18 cellular contexts compared by ENCODE assay signal in genomic region chr11:284081-285020, GRCh38. TPM values are rescaled to one million over a fixed set of nuclear protein-coding genes. Genes with fewer than 3 reads are reported as not detected.
DNase-seq lines count a peak whose midpoint lies in the region; ATAC-seq, FAIRE-seq and TF ChIP-seq lines count a peak whose summit lies in the region.
"Had no signal": no experiment of that assay in that cellular context is flagged by ENCODE, and none has a peak within 500 bp of the region (broad histone marks: within the 10 kb centered on the region; RNA-seq: fewer than 3 reads in every experiment).

No MANE protein-coding gene starts in this region.

- DNase-seq in activated CD4-positive, alpha-beta T cell treated with anti-CD3 and anti-CD28 coated beads for 1 hour: peak; percentile 9
- no peak for DNase-seq in activated CD4-positive, alpha-beta T cell treated with anti-CD3 and anti-CD28 coated beads for 4 hours
- DNase-seq in RWPE2 (ENCODE audit: low spot score) (peak; percentile 55), kidney (peak; percentile 65), posterior cingulate gyrus (peak in 6 of 10 donors; percentile 4 to 80 (median 40)), BE2C (no peak), germinal center (ENCODE audit: low spot score) (no peak)
- DNase-seq: activated B cell treated with CpG ODN at 0.5 μM for 24 hours; brain microvascular endothelial cell; effector memory CD8-positive, alpha-beta T cell; foreskin keratinocyte; naive B cell; NCI-H1048; SW 1271 had no signal

- H3K36me3 ChIP-seq in RWPE2 (ENCODE audit: low read depth) (no peaks in the 10 kb centered on the region), kidney (ENCODE audit: control insufficient read depth in 1 of 2, insufficient read depth in 2 of 2, low read length in 2 of 2) (no peaks in the 10 kb centered on the region), BE2C (no peaks in the 10 kb centered on the region)
- H3K36me3 ChIP-seq: brain microvascular endothelial cell had no signal

- intact Hi-C loops in kidney (cut with DNase I) (no loop called here), posterior cingulate gyrus (cut with DNase I) (no loop called here)

- no peak for FAIRE-seq in kidney (lab: Jason Lieb, UNC)
- FAIRE-seq: A204.1 had no signal

- ATAC-seq in RWPE2 (ENCODE audit: low read depth): no peak
- no peak for ATAC-seq in GM21717 (IDR thresholded peaks at IDR 0.05; ENCODE audit: unreplicated experiment)
- ATAC-seq: activated T-helper 17 cell treated with anti-CD3 and anti-CD28 coated beads, Interleukin-2, amount 50 U/mL, for 72 hours; effector memory CD8-positive, alpha-beta T cell; foreskin keratinocyte had no signal

- no peaks in the 10 kb centered on the region for H3K9me3 ChIP-seq in RWPE2 (ENCODE audit: severe bottlenecking)
- H3K9me3 ChIP-seq in kidney (ENCODE audit: control insufficient read depth in 1 of 2, low read length in 2 of 2): no peaks in the 10 kb centered on the region
- H3K9me3 ChIP-seq in BE2C: no peaks in the 10 kb centered on the region

- H3K4me1 ChIP-seq in RWPE2 (ENCODE audit: insufficient read depth, poor library complexity, severe bottlenecking) (no peaks in the 10 kb centered on the region), kidney (ENCODE audit: control insufficient read depth in 1 of 2, insufficient read depth in 1 of 2, low read depth in 1 of 2, low read length in 2 of 2) (peaks cover 0 to 16% of the 10 kb centered on the region in 2 donors), BE2C (no peaks in the 10 kb centered on the region)
- H3K4me1 ChIP-seq: foreskin keratinocyte had no signal

- TF ChIP-seq CTCF in RWPE2 (IDR thresholded peaks at IDR 0.05; ENCODE audit: poor library complexity, severe bottlenecking): no peak
- no peak for TF ChIP-seq CTCF in kidney (IDR thresholded peaks at IDR 0.05; ENCODE audit: borderline replicate concordance, extremely low read depth, insufficient read depth)
- TF ChIP-seq CTCF in BE2C (IDR thresholded peaks at IDR 0.05; ENCODE audit: low read depth, low read length): no peak

- peaks cover 45% of the 10 kb centered on the region for H3K27me3 ChIP-seq in RWPE2 (ENCODE audit: insufficient read depth, poor library complexity, severe bottlenecking)
- peaks cover 44% of the 10 kb centered on the region for H3K27me3 ChIP-seq in BE2C

- H3K4me3 ChIP-seq in RWPE2 (ENCODE audit: severe bottlenecking): no peak overlapping the region
- no peak overlapping the region for H3K4me3 ChIP-seq in kidney (ENCODE audit: low read length in 2 of 2)
- no peak overlapping the region for H3K4me3 ChIP-seq in BE2C (ENCODE audit: low read depth, low read length)

- H3K27ac ChIP-seq in RWPE2 (ENCODE audit: poor library complexity, severe bottlenecking): no peak overlapping the region
- no peak overlapping the region for H3K27ac ChIP-seq in kidney (ENCODE audit: low read depth in 2 of 2, low read length in 2 of 2)
- H3K27ac ChIP-seq: brain microvascular endothelial cell, foreskin keratinocyte had no signal

- H3K9ac ChIP-seq in kidney (ENCODE audit: low read length in 2 of 2): no peak overlapping the region

RNA-seq across cellular contexts. Expression of gene PGGHG, which starts 4.6 kb away (rescaled TPM):
- total RNA-seq in kidney: 64.1 TPM
- polyA plus RNA-seq in kidney (ENCODE audit: insufficient read depth, low read depth, low replicate concordance): 16.1 TPM
- 0.51 TPM for polyA plus RNA-seq in BE2C (2012; ENCODE audit: insufficient read depth, insufficient read length, low read depth)

RNA-seq across cellular contexts. Expression of gene NLRP6, which starts 6.1 kb away (rescaled TPM):
- total RNA-seq in kidney: 1.6 TPM
- polyA plus RNA-seq in kidney (ENCODE audit: insufficient read depth, low read depth, low replicate concordance): 0.32 TPM
- not detected for polyA plus RNA-seq in BE2C (2012; ENCODE audit: insufficient read depth, insufficient read length, low read depth)
- total RNA-seq: foreskin keratinocyte, skeletal muscle tissue had no signal
- polyA plus RNA-seq: foreskin keratinocyte had no signal

RNA-seq across cellular contexts. Expression of gene IFITM5, which starts 15.0 kb away (rescaled TPM):
- total RNA-seq in kidney: not detected
- polyA plus RNA-seq in kidney (ENCODE audit: insufficient read depth, low read depth, low replicate concordance): not detected
- polyA plus RNA-seq in BE2C (2012; ENCODE audit: insufficient read depth, insufficient read length, low read depth): not detected
- total RNA-seq: activated B cell treated with CpG ODN at 0.5 μM for 24 hours; activated T-helper 17 cell treated with anti-CD3 and anti-CD28 coated beads, Interleukin-2, amount 50 U/mL, for 72 hours; foreskin keratinocyte; skeletal muscle tissue had no signal
- polyA plus RNA-seq: foreskin keratinocyte had no signal

RNA-seq across cellular contexts. Expression of gene IFITM2, which starts 23.3 kb away (rescaled TPM):
- 1,111 TPM for total RNA-seq in kidney
- polyA plus RNA-seq in kidney (ENCODE audit: insufficient read depth, low read depth, low replicate concordance): 814 TPM
- polyA plus RNA-seq in BE2C (2012; ENCODE audit: insufficient read depth, insufficient read length, low read depth): 5.4 TPM

RNA-seq across cellular contexts. Expression of gene IFITM1, which starts 29.5 kb away (rescaled TPM):
- total RNA-seq in kidney: 440 TPM
- 248 TPM for polyA plus RNA-seq in kidney (ENCODE audit: insufficient read depth, low read depth, low replicate concordance)
- polyA plus RNA-seq in BE2C (2012; ENCODE audit: insufficient read depth, insufficient read length, low read depth): not detected

Comparison
In these comparisons a context has a peak if more than half of its experiments do, and no peak if none do; other contexts are left out.
1. DNase-seq: peak in activated CD4-positive, alpha-beta T cell treated with anti-CD3 and anti-CD28 coated beads for 1 hour (single experiment), RWPE2 (single experiment), kidney (single experiment) and posterior cingulate gyrus (6 of 10); none in activated CD4-positive, alpha-beta T cell treated with anti-CD3 and anti-CD28 coated beads for 4 hours (0 of 2), BE2C (single experiment) and germinal center (single experiment).